Comparison of ENCODE assay signal across 1 cellular context in the genomic region with DNA sequence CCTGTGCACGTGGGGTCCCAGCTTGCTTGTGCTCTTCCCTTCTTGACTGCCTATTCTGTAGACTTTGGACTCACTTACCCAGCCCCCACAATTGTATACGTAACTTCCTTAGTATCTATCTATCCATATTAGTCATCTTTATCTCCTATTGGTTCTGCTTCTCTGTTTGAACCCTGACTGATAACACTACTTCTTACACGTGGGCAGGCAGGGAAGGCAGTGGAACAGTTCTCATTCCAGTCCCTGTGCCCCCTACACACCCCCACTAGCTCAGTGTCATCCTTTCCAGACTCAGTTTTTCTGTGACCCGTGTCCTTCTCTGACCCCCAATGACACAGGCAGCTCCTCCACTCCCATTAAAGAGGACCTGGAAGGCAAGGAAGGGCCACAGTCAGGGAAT.
TF ChIP-seq lines count a peak whose summit lies in the region.

No MANE protein-coding gene starts in this region.

TF ChIP-seq in GM23338, 12 proteins besides CTCF, POLR2A, EP300 and RAD21 (continued from another document):
- TF ChIP-seq, protein P1, sequence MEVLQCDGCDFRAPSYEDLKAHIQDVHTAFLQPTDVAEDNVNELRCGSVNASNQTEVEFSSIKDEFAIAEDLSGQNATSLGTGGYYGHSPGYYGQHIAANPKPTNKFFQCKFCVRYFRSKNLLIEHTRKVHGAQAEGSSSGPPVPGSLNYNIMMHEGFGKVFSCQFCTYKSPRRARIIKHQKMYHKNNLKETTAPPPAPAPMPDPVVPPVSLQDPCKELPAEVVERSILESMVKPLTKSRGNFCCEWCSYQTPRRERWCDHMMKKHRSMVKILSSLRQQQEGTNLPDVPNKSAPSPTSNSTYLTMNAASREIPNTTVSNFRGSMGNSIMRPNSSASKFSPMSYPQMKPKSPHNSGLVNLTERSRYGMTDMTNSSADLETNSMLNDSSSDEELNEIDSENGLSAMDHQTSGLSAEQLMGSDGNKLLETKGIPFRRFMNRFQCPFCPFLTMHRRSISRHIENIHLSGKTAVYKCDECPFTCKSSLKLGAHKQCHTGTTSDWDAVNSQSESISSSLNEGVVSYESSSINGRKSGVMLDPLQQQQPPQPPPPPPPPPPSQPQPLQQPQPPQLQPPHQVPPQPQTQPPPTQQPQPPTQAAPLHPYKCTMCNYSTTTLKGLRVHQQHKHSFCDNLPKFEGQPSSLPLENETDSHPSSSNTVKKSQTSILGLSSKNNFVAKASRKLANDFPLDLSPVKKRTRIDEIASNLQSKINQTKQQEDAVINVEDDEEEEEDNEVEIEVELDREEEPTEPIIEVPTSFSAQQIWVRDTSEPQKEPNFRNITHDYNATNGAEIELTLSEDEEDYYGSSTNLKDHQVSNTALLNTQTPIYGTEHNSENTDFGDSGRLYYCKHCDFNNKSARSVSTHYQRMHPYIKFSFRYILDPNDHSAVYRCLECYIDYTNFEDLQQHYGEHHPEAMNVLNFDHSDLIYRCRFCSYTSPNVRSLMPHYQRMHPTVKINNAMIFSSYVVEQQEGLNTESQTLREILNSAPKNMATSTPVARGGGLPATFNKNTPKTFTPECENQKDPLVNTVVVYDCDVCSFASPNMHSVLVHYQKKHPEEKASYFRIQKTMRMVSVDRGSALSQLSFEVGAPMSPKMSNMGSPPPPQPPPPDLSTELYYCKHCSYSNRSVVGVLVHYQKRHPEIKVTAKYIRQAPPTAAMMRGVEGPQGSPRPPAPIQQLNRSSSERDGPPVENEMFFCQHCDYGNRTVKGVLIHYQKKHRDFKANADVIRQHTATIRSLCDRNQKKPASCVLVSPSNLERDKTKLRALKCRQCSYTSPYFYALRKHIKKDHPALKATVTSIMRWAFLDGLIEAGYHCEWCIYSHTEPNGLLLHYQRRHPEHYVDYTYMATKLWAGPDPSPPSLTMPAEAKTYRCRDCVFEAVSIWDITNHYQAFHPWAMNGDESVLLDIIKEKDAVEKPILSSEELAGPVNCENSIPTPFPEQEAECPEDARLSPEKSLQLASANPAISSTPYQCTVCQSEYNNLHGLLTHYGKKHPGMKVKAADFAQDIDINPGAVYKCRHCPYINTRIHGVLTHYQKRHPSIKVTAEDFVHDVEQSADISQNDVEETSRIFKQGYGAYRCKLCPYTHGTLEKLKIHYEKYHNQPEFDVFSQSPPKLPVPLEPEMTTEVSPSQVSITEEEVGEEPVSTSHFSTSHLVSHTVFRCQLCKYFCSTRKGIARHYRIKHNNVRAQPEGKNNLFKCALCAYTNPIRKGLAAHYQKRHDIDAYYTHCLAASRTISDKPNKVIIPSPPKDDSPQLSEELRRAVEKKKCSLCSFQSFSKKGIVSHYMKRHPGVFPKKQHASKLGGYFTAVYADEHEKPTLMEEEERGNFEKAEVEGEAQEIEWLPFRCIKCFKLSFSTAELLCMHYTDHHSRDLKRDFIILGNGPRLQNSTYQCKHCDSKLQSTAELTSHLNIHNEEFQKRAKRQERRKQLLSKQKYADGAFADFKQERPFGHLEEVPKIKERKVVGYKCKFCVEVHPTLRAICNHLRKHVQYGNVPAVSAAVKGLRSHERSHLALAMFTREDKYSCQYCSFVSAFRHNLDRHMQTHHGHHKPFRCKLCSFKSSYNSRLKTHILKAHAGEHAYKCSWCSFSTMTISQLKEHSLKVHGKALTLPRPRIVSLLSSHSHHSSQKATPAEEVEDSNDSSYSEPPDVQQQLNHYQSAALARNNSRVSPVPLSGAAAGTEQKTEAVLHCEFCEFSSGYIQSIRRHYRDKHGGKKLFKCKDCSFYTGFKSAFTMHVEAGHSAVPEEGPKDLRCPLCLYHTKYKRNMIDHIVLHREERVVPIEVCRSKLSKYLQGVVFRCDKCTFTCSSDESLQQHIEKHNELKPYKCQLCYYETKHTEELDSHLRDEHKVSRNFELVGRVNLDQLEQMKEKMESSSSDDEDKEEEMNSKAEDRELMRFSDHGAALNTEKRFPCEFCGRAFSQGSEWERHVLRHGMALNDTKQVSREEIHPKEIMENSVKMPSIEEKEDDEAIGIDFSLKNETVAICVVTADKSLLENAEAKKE (CRISPR knock-in tag; IDR thresholded peaks at IDR 0.05): no peak
- TF ChIP-seq EZH2 (IDR thresholded peaks at IDR 0.05; ENCODE audit: low read depth, unreplicated experiment): no peak
- TF ChIP-seq REST (IDR thresholded peaks at IDR 0.05; ENCODE audit: unreplicated experiment): no peak
- TF ChIP-seq JUNB (IDR thresholded peaks at IDR 0.05; ENCODE audit: unreplicated experiment): no peak
- TF ChIP-seq, protein P2, sequence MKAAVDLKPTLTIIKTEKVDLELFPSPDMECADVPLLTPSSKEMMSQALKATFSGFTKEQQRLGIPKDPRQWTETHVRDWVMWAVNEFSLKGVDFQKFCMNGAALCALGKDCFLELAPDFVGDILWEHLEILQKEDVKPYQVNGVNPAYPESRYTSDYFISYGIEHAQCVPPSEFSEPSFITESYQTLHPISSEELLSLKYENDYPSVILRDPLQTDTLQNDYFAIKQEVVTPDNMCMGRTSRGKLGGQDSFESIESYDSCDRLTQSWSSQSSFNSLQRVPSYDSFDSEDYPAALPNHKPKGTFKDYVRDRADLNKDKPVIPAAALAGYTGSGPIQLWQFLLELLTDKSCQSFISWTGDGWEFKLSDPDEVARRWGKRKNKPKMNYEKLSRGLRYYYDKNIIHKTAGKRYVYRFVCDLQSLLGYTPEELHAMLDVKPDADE (IDR thresholded peaks at IDR 0.05): no peak
- TF ChIP-seq CREB1 (CRISPR knock-in tag; IDR thresholded peaks at IDR 0.05; ENCODE audit: low read depth): no peak
- TF ChIP-seq EZH2phosphoT487 (IDR thresholded peaks at IDR 0.05; ENCODE audit: unreplicated experiment): no peak
- TF ChIP-seq NANOG (IDR thresholded peaks at IDR 0.05; ENCODE audit: borderline replicate concordance): no peak
TF ChIP-seq in GM23338: peak in this region for 0.
